Comparison of ENCODE assay signal across 9 cellular contexts in genomic region chr17:77375526-77375916, GRCh38.
DNase-seq lines count a peak whose midpoint lies in the region; ATAC-seq and TF ChIP-seq lines count a peak whose summit lies in the region.
"Had no signal": no experiment of that assay in that cellular context is flagged by ENCODE, and none has a peak within 500 bp of the region (broad histone marks: within the 10 kb centered on the region; RNA-seq: fewer than 3 reads in every experiment).

No MANE protein-coding gene starts in this region.

- H3K4me1 ChIP-seq in SK-N-SH (ENCODE audit: control insufficient read depth in 1 of 2, insufficient read depth in 2 of 2, low read depth in 1 of 2, low read length in 1 of 2) (peaks cover 31 to 82% of the 10 kb centered on the region in 2 experiments), HAP-1 (peaks cover 6% of the 10 kb centered on the region)

- 89% methylated on average over 6 of the region's 6 CpGs for WGBS in SK-N-SH (ENCODE audit: low lambda C conversion rate)

- H2AFZ ChIP-seq in SK-N-SH (ENCODE audit: low read depth) = no peak overlapping the region

- no peak for DNase-seq in SK-N-SH
- DNase-seq in immature natural killer cell = no peak
- no peak for DNase-seq in stimulated activated naive CD8-positive, alpha-beta T cell treated with anti-CD3 and anti-CD28 coated beads, Interleukin-15, amount 100 ng/mL, for 72 hours
- no peak for DNase-seq in HAP-1 (ENCODE audit: low spot score in 2 of 2)
- DNase-seq in NCI-H2081 (lab: John Stamatoyannopoulos, UW) = no peak

- H3K4me3 Mint-ChIP-seq in activated naive CD8-positive, alpha-beta T cell = peak overlapping the region; percentile 96
- peak overlapping the region; percentile 98 to 100 (median 99) for H3K4me3 Mint-ChIP-seq in immature natural killer cell
- H3K4me3 Mint-ChIP-seq in stimulated activated naive CD8-positive, alpha-beta T cell treated with anti-CD3 and anti-CD28 coated beads, Interleukin-15, amount 100 ng/mL, for 72 hours = peak overlapping the region; percentile 85 to 92

- ATAC-seq in SK-N-SH treated with all-trans-retinoic acid at 6 μM for 48 hours = no peak
- ATAC-seq in stimulated activated naive CD8-positive, alpha-beta T cell treated with anti-CD3 and anti-CD28 coated beads, Interleukin-15, amount 100 ng/mL, for 72 hours = no peak
- ATAC-seq in GM18511 (IDR thresholded peaks at IDR 0.05; ENCODE audit: unreplicated experiment) = no peak
- ATAC-seq: A549 had no signal

- peak overlapping the region; percentile 100 for H3K4me2 ChIP-seq in SK-N-SH
- H3K4me2 ChIP-seq: A549 had no signal

- no peak for TF ChIP-seq RAD21 in SK-N-SH (IDR thresholded peaks at IDR 0.05; ENCODE audit: low read length)

- H3K27ac ChIP-seq in SK-N-SH (ENCODE audit: low read depth in 2 of 2, low read length in 1 of 2) = peak overlapping the region in 1 of 2 experiments; percentile 100; a peak in 2 of 4 replicates

- peaks cover 59% of the 10 kb centered on the region for H4K20me1 ChIP-seq in SK-N-SH (ENCODE audit: insufficient read depth)

- H3K27me3 Mint-ChIP-seq in activated naive CD8-positive, alpha-beta T cell = no peaks in the 10 kb centered on the region
- H3K27me3 Mint-ChIP-seq in immature natural killer cell (ENCODE audit: low read depth in 3 of 3) = peaks cover 7 to 10% (median 7%) of the 10 kb centered on the region in 3 donors
- H3K27me3 Mint-ChIP-seq in stimulated activated naive CD8-positive, alpha-beta T cell treated with anti-CD3 and anti-CD28 coated beads, Interleukin-15, amount 100 ng/mL, for 72 hours = peaks cover 8% of the 10 kb centered on the region

- H3K9ac ChIP-seq in SK-N-SH = no peak overlapping the region

- no peaks in the 10 kb centered on the region for H3K9me3 Mint-ChIP-seq in activated naive CD8-positive, alpha-beta T cell (ENCODE audit: low read depth)
- no peaks in the 10 kb centered on the region for H3K9me3 Mint-ChIP-seq in immature natural killer cell
- H3K9me3 Mint-ChIP-seq in stimulated activated naive CD8-positive, alpha-beta T cell treated with anti-CD3 and anti-CD28 coated beads, Interleukin-15, amount 100 ng/mL, for 72 hours = no peaks in the 10 kb centered on the region

- peaks cover 80% of the 10 kb centered on the region for H3K4me1 Mint-ChIP-seq in activated naive CD8-positive, alpha-beta T cell (ENCODE audit: low read depth)
- peaks cover 64 to 71% of the 10 kb centered on the region in 2 donors for H3K4me1 Mint-ChIP-seq in immature natural killer cell
- peaks cover 87% of the 10 kb centered on the region for H3K4me1 Mint-ChIP-seq in stimulated activated naive CD8-positive, alpha-beta T cell treated with anti-CD3 and anti-CD28 coated beads, Interleukin-15, amount 100 ng/mL, for 72 hours

- H3K27ac Mint-ChIP-seq in activated naive CD8-positive, alpha-beta T cell = peak overlapping the region; percentile 92
- H3K27ac Mint-ChIP-seq in immature natural killer cell = peak overlapping the region; percentile 80 to 99 (median 94)
- H3K27ac Mint-ChIP-seq in stimulated activated naive CD8-positive, alpha-beta T cell treated with anti-CD3 and anti-CD28 coated beads, Interleukin-15, amount 100 ng/mL, for 72 hours = peak overlapping the region; percentile 21 to 73

- peak overlapping the region in 1 of 2 experiments; percentile 88; a peak in 2 of 4 replicates for H3K4me3 ChIP-seq in SK-N-SH (ENCODE audit: low read depth in 2 of 2, low read length in 1 of 2)
- no peak overlapping the region for H3K4me3 ChIP-seq in HAP-1
- H3K4me3 ChIP-seq: A549 had no signal

- no peaks in the 10 kb centered on the region for H3K9me2 ChIP-seq in SK-N-SH

- TF ChIP-seq CTCF in SK-N-SH (IDR thresholded peaks at IDR 0.05) = no peak

- H3F3A ChIP-seq in SK-N-SH (replicated peaks; ENCODE audit: insufficient read depth) = peaks cover 26% of the 10 kb centered on the region

- H3K9me3 ChIP-seq in SK-N-SH = no peaks in the 10 kb centered on the region
- H3K9me3 ChIP-seq in HAP-1 = no peaks in the 10 kb centered on the region
- H3K9me3 ChIP-seq: A549 had no signal

- H3K36me3 ChIP-seq in SK-N-SH (replicated peaks in 1 of 2; ENCODE audit: control insufficient read depth in 1 of 2, insufficient read depth in 2 of 2, low read length in 1 of 2) (no peaks in the 10 kb centered on the region), HAP-1 (replicated peaks) (no peaks in the 10 kb centered on the region)

- in situ Hi-C loops in HAP-1 (cut with MboI; ENCODE audit: low sequenced_read_pairs) = no loop called here

- no peak for TF ChIP-seq EP300 in SK-N-SH (IDR thresholded peaks at IDR 0.05; ENCODE audit: borderline replicate concordance in 1 of 2, low read depth in 1 of 2, low read length in 1 of 2)

- H3K27me3 ChIP-seq in SK-N-SH (ENCODE audit: insufficient read depth) (no peaks in the 10 kb centered on the region), HAP-1 (ENCODE audit: low read depth) (no peaks in the 10 kb centered on the region)

- CTCF ChIA-PET in SK-N-SH (lab: Yijun Ruan, JAX) = interaction anchor here (1.0 to 3.5 kb wide), 15 partner anchors 13 to 120 kb away, joined by 3 to 25 read pairs (median 6); no protein-coding TSS in a partner anchor

- POLR2A ChIA-PET in SK-N-SH (lab: Yijun Ruan, JAX) = interaction anchor here (1.3 to 6.6 kb wide), 6 partner anchors 13 to 583 kb away, joined by 3 to 44 read pairs (median 6); partner anchors contain the start of gene TNRC6C

- peaks cover 72% of the 10 kb centered on the region for H3K79me2 ChIP-seq in SK-N-SH (ENCODE audit: insufficient read depth)

- H3K36me3 Mint-ChIP-seq in activated naive CD8-positive, alpha-beta T cell = no peaks in the 10 kb centered on the region
- H3K36me3 Mint-ChIP-seq in immature natural killer cell = no peaks in the 10 kb centered on the region

TF ChIP-seq in SK-N-SH, 30 proteins besides CTCF, POLR2A, EP300 and RAD21:
- TF ChIP-seq TAF1 (IDR thresholded peaks at IDR 0.05; ENCODE audit: borderline replicate concordance, low read depth, low read length) = no peak
- no peak for TF ChIP-seq JUND (IDR thresholded peaks at IDR 0.05)
- TF ChIP-seq FOSL2 (IDR thresholded peaks at IDR 0.05; ENCODE audit: borderline replicate concordance, low read depth) = no peak
- TF ChIP-seq EZH2phosphoT487 (IDR thresholded peaks at IDR 0.05; ENCODE audit: borderline replicate concordance, low read depth) = no peak
- no peak for TF ChIP-seq MAX (IDR thresholded peaks at IDR 0.05; ENCODE audit: low read depth)

TF ChIP-seq in SK-N-SH treated with all-trans-retinoic acid at 6 μM for 48 hours, 23 proteins besides CTCF, POLR2A, EP300 and RAD21 (continues in another document):
- TF ChIP-seq RARB (CRISPR knock-in tag; IDR thresholded peaks at IDR 0.05) = no peak
- no peak for TF ChIP-seq ZC3H10 (CRISPR knock-in tag; IDR thresholded peaks at IDR 0.05)
- TF ChIP-seq ZFP30 (CRISPR knock-in tag; IDR thresholded peaks at IDR 0.05) = no peak
- no peak for TF ChIP-seq CREB5 (CRISPR knock-in tag; IDR thresholded peaks at IDR 0.05; ENCODE audit: low read depth)
- TF ChIP-seq CSDC2 (CRISPR knock-in tag; IDR thresholded peaks at IDR 0.05) = no peak
- no peak for TF ChIP-seq GLIS3 (CRISPR knock-in tag; IDR thresholded peaks at IDR 0.05)
- no peak for TF ChIP-seq PATZ1 (CRISPR knock-in tag; IDR thresholded peaks at IDR 0.05; ENCODE audit: borderline replicate concordance)
- TF ChIP-seq SNAI2 (CRISPR knock-in tag; IDR thresholded peaks at IDR 0.05) = no peak
- no peak for TF ChIP-seq ZNF70 (CRISPR knock-in tag; IDR thresholded peaks at IDR 0.05)
- TF ChIP-seq ESRRG (CRISPR knock-in tag; IDR thresholded peaks at IDR 0.05) = no peak
- TF ChIP-seq OSR1 (CRISPR knock-in tag; IDR thresholded peaks at IDR 0.05) = no peak
- no peak for TF ChIP-seq ISL1 (CRISPR knock-in tag; IDR thresholded peaks at IDR 0.05)
